ENCODE assay signal across 13 cellular contexts in genomic region chr18:2050702-2051201, GRCh38.
DNase-seq lines count a peak whose midpoint lies in the region; ATAC-seq and TF ChIP-seq lines count a peak whose summit lies in the region.
"Had no signal": no experiment of that assay in that cellular context is flagged by ENCODE, and none has a peak within 500 bp of the region (broad histone marks: within the 10 kb centered on the region; RNA-seq: fewer than 3 reads in every experiment).

No MANE protein-coding gene starts in this region.

- H3K4me1 Mint-ChIP-seq in activated CD4-positive, alpha-beta memory T cell treated with anti-CD3 and anti-CD28 coated beads, Interleukin-2, amount 10 ng/mL, durations not matched to agents 7 days and 5 days, result no peaks in the 10 kb centered on the region
- H3K4me1 Mint-ChIP-seq: stimulated activated memory B cell treated with anti-CD40 and anti-IgM and Interleukin-4, amounts not matched to agents 10 μg/mL and 1 μg/mL and 100 μg/mL, for 72 hours had no signal

- intact Hi-C loops in HCT116 (cut with micrococcal nuclease), result no loop called here

- no peak overlapping the region for H3K4me3 Mint-ChIP-seq in activated CD4-positive, alpha-beta memory T cell treated with anti-CD3 and anti-CD28 coated beads, Interleukin-2, amount 10 ng/mL, durations not matched to agents 7 days and 5 days
- H3K4me3 Mint-ChIP-seq: stimulated activated memory B cell treated with anti-CD40 and anti-IgM and Interleukin-4, amounts not matched to agents 10 μg/mL and 1 μg/mL and 100 μg/mL, for 72 hours; WTC11 had no signal

- WGBS in tibial nerve, 2 donors, result 76 to 86% methylated on average over 3 of the region's 3 CpGs

- peak overlapping the region; percentile 32 for H3K4me2 ChIP-seq in HCT116 (ENCODE audit: low read length)

- TF ChIP-seq POLR2A in HCT116 (IDR thresholded peaks at IDR 0.05; ENCODE audit: borderline replicate concordance, extremely low read depth, insufficient read depth, insufficient read length), result no peak
- TF ChIP-seq POLR2A in tibial nerve (IDR thresholded peaks at IDR 0.05), result no peak

- no peaks in the 10 kb centered on the region for H3K9me3 ChIP-seq in HCT116 (ENCODE audit: control insufficient read depth in 1 of 2, insufficient read depth in 1 of 2, low read depth in 1 of 2, low read length in 2 of 2)
- H3K9me3 ChIP-seq in tibial nerve, result peaks cover 0 to 5% (median 0%) of the 10 kb centered on the region in 4 donors

- H3K27me3 ChIP-seq in HCT116 (ENCODE audit: insufficient read depth, low read length) (no peaks in the 10 kb centered on the region), foreskin keratinocyte (no peaks in the 10 kb centered on the region), tibial nerve (no peaks in the 10 kb centered on the region)

- ATAC-seq in HCT116 (peak; percentile 78), foreskin keratinocyte (peak; percentile 98), HG02763 (IDR thresholded peaks at IDR 0.05; ENCODE audit: unreplicated experiment) (no peak)
- ATAC-seq: stimulated activated memory B cell treated with anti-CD40 and anti-IgM and Interleukin-4, amounts not matched to agents 10 μg/mL and 1 μg/mL and 100 μg/mL, for 72 hours; WTC11 had no signal

- H3K27me3 Mint-ChIP-seq in activated CD4-positive, alpha-beta memory T cell treated with anti-CD3 and anti-CD28 coated beads, Interleukin-2, amount 10 ng/mL, durations not matched to agents 7 days and 5 days, result no peaks in the 10 kb centered on the region
- H3K27me3 Mint-ChIP-seq: stimulated activated memory B cell treated with anti-CD40 and anti-IgM and Interleukin-4, amounts not matched to agents 10 μg/mL and 1 μg/mL and 100 μg/mL, for 72 hours had no signal

- H4K20me1 ChIP-seq in HCT116 (ENCODE audit: insufficient read depth), result no peaks in the 10 kb centered on the region

- H3K27ac Mint-ChIP-seq in activated CD4-positive, alpha-beta memory T cell treated with anti-CD3 and anti-CD28 coated beads, Interleukin-2, amount 10 ng/mL, durations not matched to agents 7 days and 5 days, result no peak overlapping the region
- H3K27ac Mint-ChIP-seq: stimulated activated memory B cell treated with anti-CD40 and anti-IgM and Interleukin-4, amounts not matched to agents 10 μg/mL and 1 μg/mL and 100 μg/mL, for 72 hours; WTC11 had no signal

- H3K9ac ChIP-seq in HCT116 (ENCODE audit: low read length), result no peak overlapping the region

- H3K9me2 ChIP-seq in HCT116 (ENCODE audit: insufficient read depth), result no peaks in the 10 kb centered on the region

- POLR2A ChIA-PET in HCT116 (lab: Charles Lee), result no interaction called here
- POLR2A ChIA-PET in activated CD4-positive, alpha-beta memory T cell treated with anti-CD3 and anti-CD28 coated beads, Interleukin-2, amount 10 ng/mL, durations not matched to agents 7 days and 5 days (lab: Charles Lee), result no interaction called here

- no peaks in the 10 kb centered on the region for H3K36me3 ChIP-seq in HCT116 (ENCODE audit: control insufficient read depth in 1 of 2, insufficient read depth in 2 of 2, low read length in 2 of 2)
- H3K36me3 ChIP-seq in tibial nerve, result no peaks in the 10 kb centered on the region

- no TSS peak for BruUV-seq in HCT116 (replicated peaks; lab: Mats Ljungman, UMichigan)

- no peaks in the 10 kb centered on the region for H3K79me2 ChIP-seq in HCT116 (ENCODE audit: insufficient read depth, low read length)

- CTCF ChIA-PET in HCT116 (lab: Charles Lee), result no interaction called here
- CTCF ChIA-PET in activated CD4-positive, alpha-beta memory T cell treated with anti-CD3 and anti-CD28 coated beads, Interleukin-2, amount 10 ng/mL, durations not matched to agents 7 days and 5 days (lab: Charles Lee), result no interaction called here

- TF ChIP-seq CTCF in HCT116 (IDR thresholded peaks at IDR 0.05 in 2 of 3, conservative IDR thresholded peaks at IDR 0.05 in 1 of 3; ENCODE audit: borderline replicate concordance in 1 of 3, insufficient read depth in 1 of 3, low read depth in 2 of 3, low read length in 2 of 3), result no peak
- no peak for TF ChIP-seq CTCF in foreskin keratinocyte (conservative IDR thresholded peaks at IDR 0.05)
- no peak for TF ChIP-seq CTCF in tibial nerve (IDR thresholded peaks at IDR 0.05)

- TF ChIP-seq RAD21 in HCT116 (IDR thresholded peaks at IDR 0.05; ENCODE audit: low read depth), result no peak

- H2AFZ ChIP-seq in HCT116 (ENCODE audit: low read depth, low read length, poor library complexity, severe bottlenecking), result no peak overlapping the region

- H3K36me3 Mint-ChIP-seq in activated CD4-positive, alpha-beta memory T cell treated with anti-CD3 and anti-CD28 coated beads, Interleukin-2, amount 10 ng/mL, durations not matched to agents 7 days and 5 days (ENCODE audit: low read depth), result no peaks in the 10 kb centered on the region
- H3K36me3 Mint-ChIP-seq: stimulated activated memory B cell treated with anti-CD40 and anti-IgM and Interleukin-4, amounts not matched to agents 10 μg/mL and 1 μg/mL and 100 μg/mL, for 72 hours had no signal

- RAD21 ChIA-PET in HCT116 (lab: Charles Lee; ENCODE audit: low non-redundant PET in 1 of 2, low total read pairs in 2 of 2, uncharacterized antibody in 2 of 2, unreplicated experiment in 2 of 2), result no interaction called here

- peaks cover 0 to 12% of the 10 kb centered on the region in 2 experiments; a peak in 2 of 4 replicates for H3K4me1 ChIP-seq in HCT116 (ENCODE audit: control insufficient read depth in 1 of 2, insufficient read depth in 2 of 2, low read length in 2 of 2)
- peaks cover 22% of the 10 kb centered on the region for H3K4me1 ChIP-seq in foreskin keratinocyte
- H3K4me1 ChIP-seq in tibial nerve, result no peaks in the 10 kb centered on the region

- DNase-seq in ACHN (peak; percentile 79), HCT116 (ENCODE audit: low read depth, low spot score) (peak; percentile 34), OCI-M1 (lab: John Stamatoyannopoulos, UW) (peak; percentile 44), foreskin keratinocyte (peak; percentile 86 to 91), tibial nerve (ENCODE audit: low spot score in 2 of 2) (no peak)
- no peak for DNase-seq in activated CD8-positive, alpha-beta memory T cell treated with anti-CD3 and anti-CD28 coated beads, Interleukin-2, amount 50 U/mL, for 48 hours
- no peak for DNase-seq in activated CD4-positive, alpha-beta memory T cell treated with anti-CD3 and anti-CD28 coated beads, Interleukin-2, amount 10 ng/mL, durations not matched to agents 7 days and 5 days
- DNase-seq: activated gamma-delta T cell treated with Interleukin-2 at 50 U/mL for 16 hours, NCI-H1092 treated with DMSO at 0.1 percent for 48 hours, NCI-H345 had no signal

- H3K4me3 ChIP-seq in HCT116 (replicated peaks in 1 of 2; ENCODE audit: low read depth in 1 of 2, low read length in 2 of 2), result no peak overlapping the region
- H3K4me3 ChIP-seq in tibial nerve, result no peak overlapping the region

- in situ Hi-C loops in ACHN (cut with HindIII; ENCODE audit: low pct_ligation_motif_present, low pct_unique_long_range_greater_than_20kb, low sequenced_read_pairs), result no loop called here

- H3K9me3 Mint-ChIP-seq in activated CD4-positive, alpha-beta memory T cell treated with anti-CD3 and anti-CD28 coated beads, Interleukin-2, amount 10 ng/mL, durations not matched to agents 7 days and 5 days, result no peaks in the 10 kb centered on the region
- H3K9me3 Mint-ChIP-seq: stimulated activated memory B cell treated with anti-CD40 and anti-IgM and Interleukin-4, amounts not matched to agents 10 μg/mL and 1 μg/mL and 100 μg/mL, for 72 hours had no signal

- H3K27ac ChIP-seq in HCT116 (ENCODE audit: low read depth, low read length) (no peak overlapping the region), foreskin keratinocyte (no peak overlapping the region), tibial nerve (no peak overlapping the region)

- TF ChIP-seq EP300 in tibial nerve (IDR thresholded peaks at IDR 0.05), result no peak

TF ChIP-seq in HCT116, 20 proteins besides CTCF, POLR2A, EP300 and RAD21 (continues in another document):
- TF ChIP-seq, protein P1, sequence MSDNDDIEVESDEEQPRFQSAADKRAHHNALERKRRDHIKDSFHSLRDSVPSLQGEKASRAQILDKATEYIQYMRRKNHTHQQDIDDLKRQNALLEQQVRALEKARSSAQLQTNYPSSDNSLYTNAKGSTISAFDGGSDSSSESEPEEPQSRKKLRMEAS (IDR thresholded peaks at IDR 0.05), result 0 out of 2 replicates have a peak, but pooled peaks have one; percentile 15
- TF ChIP-seq EZH2 (IDR thresholded peaks at IDR 0.05) (no peak), SRF (IDR thresholded peaks at IDR 0.05; ENCODE audit: low read depth) (no peak), CEBPB (IDR thresholded peaks at IDR 0.05; ENCODE audit: low read depth) (no peak), ZNF274 (IDR thresholded peaks at IDR 0.05; ENCODE audit: low read depth, low read length) (no peak), CBX3 (IDR thresholded peaks at IDR 0.05; ENCODE audit: low read depth) (0 out of 2 replicates have a peak, but pooled peaks have one; percentile 42), ZBTB33 (IDR thresholded peaks at IDR 0.05; ENCODE audit: extremely low read depth, insufficient replicate concordance, low read length) (no peak), EZH2phosphoT487 (IDR thresholded peaks at IDR 0.05; ENCODE audit: borderline replicate concordance) (no peak), SIN3A (IDR thresholded peaks at IDR 0.05; ENCODE audit: low read depth) (no peak), SP1 (IDR thresholded peaks at IDR 0.05; ENCODE audit: low read depth) (peak; percentile 43), FOSL1 (IDR thresholded peaks at IDR 0.05; ENCODE audit: low read depth) (peak; percentile 56), ELF1 (IDR thresholded peaks at IDR 0.05; ENCODE audit: borderline replicate concordance, low read depth) (no peak), JUND (IDR thresholded peaks at IDR 0.05) (peak; percentile 33; the same call in 1 of the 2 replicates), ZFX (IDR thresholded peaks at IDR 0.05) (no peak)
- TF ChIP-seq, protein P2, sequence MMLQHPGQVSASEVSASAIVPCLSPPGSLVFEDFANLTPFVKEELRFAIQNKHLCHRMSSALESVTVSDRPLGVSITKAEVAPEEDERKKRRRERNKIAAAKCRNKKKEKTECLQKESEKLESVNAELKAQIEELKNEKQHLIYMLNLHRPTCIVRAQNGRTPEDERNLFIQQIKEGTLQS (IDR thresholded peaks at IDR 0.05), result no peak

Comparison
In these comparisons a context has a peak if more than half of its experiments do, and no peak if none do; other contexts are left out.
1. DNase-seq: peak in ACHN (single experiment), HCT116 (single experiment), OCI-M1 (single experiment) and foreskin keratinocyte (2 of 2); none in activated CD8-positive, alpha-beta memory T cell treated with anti-CD3 and anti-CD28 coated beads, Interleukin-2, amount 50 U/mL, for 48 hours (single experiment), activated CD4-positive, alpha-beta memory T cell treated with anti-CD3 and anti-CD28 coated beads, Interleukin-2, amount 10 ng/mL, durations not matched to agents 7 days and 5 days (single experiment) and tibial nerve (0 of 2).